ENCODE assay signal across 31 cellular contexts in the genomic region with DNA sequence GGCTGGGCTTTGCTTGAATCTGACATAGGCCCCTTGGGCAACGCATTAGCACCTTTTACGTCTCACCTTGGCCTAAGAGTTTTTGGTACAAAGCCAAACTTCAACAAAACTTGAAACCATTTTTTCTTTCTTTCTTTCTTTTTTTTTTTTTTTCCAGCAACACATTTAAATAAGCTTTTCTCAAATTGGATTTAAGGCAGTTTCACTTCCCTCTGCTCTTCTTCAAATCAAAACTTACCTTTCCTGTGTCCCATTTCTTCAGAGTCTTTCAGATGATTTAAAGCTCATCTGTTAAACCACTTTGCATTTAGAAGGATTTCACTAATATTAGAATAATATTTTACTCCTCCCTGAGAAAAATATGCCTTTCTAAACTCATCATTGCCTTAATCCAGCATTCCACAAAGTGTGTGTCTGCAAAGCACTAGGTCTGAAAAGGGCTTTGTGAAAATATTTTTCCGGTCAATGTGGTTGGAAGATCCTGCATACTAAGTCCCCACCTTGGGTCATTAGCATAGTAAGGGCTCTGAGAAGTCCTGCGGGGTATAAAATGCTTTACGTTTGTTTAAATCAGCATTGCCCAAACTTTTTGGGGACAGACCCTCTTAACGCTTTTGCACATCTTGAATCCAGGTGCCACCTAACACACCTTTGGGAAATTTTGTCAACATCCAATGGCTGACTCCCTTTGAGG.
DNase-seq lines count a peak whose midpoint lies in the region; ATAC-seq and TF ChIP-seq lines count a peak whose summit lies in the region.
"Had no signal": no experiment of that assay in that cellular context is flagged by ENCODE, and none has a peak within 500 bp of the region (broad histone marks: within the 10 kb centered on the region; RNA-seq: fewer than 3 reads in every experiment).

No MANE protein-coding gene starts in this region.

- 81 to 100% methylated on average over 2 to 6 of the region's 6 CpGs for WGBS in transverse colon (ENCODE audit: low coverage in 1 of 2), 2 donors

- H3K27ac Mint-ChIP-seq in activated naive CD8-positive, alpha-beta T cell treated with anti-CD3 and anti-CD28 coated beads, Interleukin-2, amount 50 U/mL, for 24 hours, result peak overlapping the region; percentile 39
- no peak overlapping the region for H3K27ac Mint-ChIP-seq in activated naive CD8-positive, alpha-beta T cell treated with anti-CD3 and anti-CD28 coated beads for 36 hours
- H3K27ac Mint-ChIP-seq in stimulated activated memory B cell treated with anti-CD40 and anti-IgM and Interleukin-4, amounts not matched to agents 10 μg/mL and 1 μg/mL and 100 μg/mL, for 72 hours, result peak overlapping the region; percentile 82
- H3K27ac Mint-ChIP-seq: activated CD4-positive, alpha-beta memory T cell treated with anti-CD3 and anti-CD28 coated beads for 36 hours; CD4-positive, alpha-beta T cell; effector memory CD8-positive, alpha-beta T cell; neural progenitor cell; T-helper 1 cell treated with Interleukin-12 subunit alpha and Interleukin-12 subunit beta and Interleukin-4 antibody, amounts not matched to agents 30 μg/mL and 1 μg/mL, for 36 hours had no signal

- peaks cover 6% of the 10 kb centered on the region for H3K27me3 Mint-ChIP-seq in activated naive CD8-positive, alpha-beta T cell treated with anti-CD3 and anti-CD28 coated beads, Interleukin-2, amount 50 U/mL, for 24 hours
- no peaks in the 10 kb centered on the region for H3K27me3 Mint-ChIP-seq in activated naive CD8-positive, alpha-beta T cell treated with anti-CD3 and anti-CD28 coated beads for 36 hours
- H3K27me3 Mint-ChIP-seq in stimulated activated memory B cell treated with anti-CD40 and anti-IgM and Interleukin-4, amounts not matched to agents 10 μg/mL and 1 μg/mL and 100 μg/mL, for 72 hours, result no peaks in the 10 kb centered on the region
- H3K27me3 Mint-ChIP-seq: CD4-positive, alpha-beta T cell had no signal

- H3K4me2 ChIP-seq in Karpas-422 (ENCODE audit: low read depth, low read length, poor library complexity, severe bottlenecking), result peak overlapping the region; percentile 85
- H3K4me2 ChIP-seq: neural progenitor cell had no signal

- no peaks in the 10 kb centered on the region for H3K79me2 ChIP-seq in Karpas-422 (ENCODE audit: low read length)

- H3K4me1 ChIP-seq in Karpas-422 (ENCODE audit: low read length) (peaks cover 45% of the 10 kb centered on the region), transverse colon (no peaks in the 10 kb centered on the region)
- H3K4me1 ChIP-seq: uterus had no signal

- TF ChIP-seq POLR2A in transverse colon (IDR thresholded peaks at IDR 0.05) (no peak), GM18505 (IDR thresholded peaks at IDR 0.05; ENCODE audit: borderline replicate concordance, extremely low read depth, insufficient read depth, insufficient read length) (no peak)

- TF ChIP-seq EP300 in transverse colon (IDR thresholded peaks at IDR 0.05; ENCODE audit: low read depth), result no peak

- no peak overlapping the region for H3K4me3 Mint-ChIP-seq in activated naive CD8-positive, alpha-beta T cell treated with anti-CD3 and anti-CD28 coated beads, Interleukin-2, amount 50 U/mL, for 24 hours
- no peak overlapping the region for H3K4me3 Mint-ChIP-seq in activated naive CD8-positive, alpha-beta T cell treated with anti-CD3 and anti-CD28 coated beads for 36 hours
- peak overlapping the region; percentile 71 for H3K4me3 Mint-ChIP-seq in stimulated activated memory B cell treated with anti-CD40 and anti-IgM and Interleukin-4, amounts not matched to agents 10 μg/mL and 1 μg/mL and 100 μg/mL, for 72 hours
- H3K4me3 Mint-ChIP-seq: activated CD4-positive, alpha-beta memory T cell treated with anti-CD3 and anti-CD28 coated beads for 36 hours; CD4-positive, alpha-beta T cell; effector memory CD8-positive, alpha-beta T cell; neural progenitor cell; T-helper 1 cell treated with Interleukin-12 subunit alpha and Interleukin-12 subunit beta and Interleukin-4 antibody, amounts not matched to agents 30 μg/mL and 1 μg/mL, for 36 hours had no signal

- H3K9me3 Mint-ChIP-seq in activated naive CD8-positive, alpha-beta T cell treated with anti-CD3 and anti-CD28 coated beads, Interleukin-2, amount 50 U/mL, for 24 hours, result no peaks in the 10 kb centered on the region
- no peaks in the 10 kb centered on the region for H3K9me3 Mint-ChIP-seq in activated naive CD8-positive, alpha-beta T cell treated with anti-CD3 and anti-CD28 coated beads for 36 hours
- no peaks in the 10 kb centered on the region for H3K9me3 Mint-ChIP-seq in stimulated activated memory B cell treated with anti-CD40 and anti-IgM and Interleukin-4, amounts not matched to agents 10 μg/mL and 1 μg/mL and 100 μg/mL, for 72 hours
- H3K9me3 Mint-ChIP-seq: activated CD4-positive, alpha-beta memory T cell treated with anti-CD3 and anti-CD28 coated beads for 36 hours; CD4-positive, alpha-beta T cell; effector memory CD8-positive, alpha-beta T cell had no signal

- H3K9ac ChIP-seq in Karpas-422 (ENCODE audit: low read length), result peak overlapping the region; percentile 44
- H3K9ac ChIP-seq: neural progenitor cell had no signal

- in situ Hi-C loops in transverse colon (cut with MboI; ENCODE audit: low pct_ligation_motif_present in 1 of 4, low pct_unique_long_range_greater_than_20kb in 1 of 4, low sequenced_read_pairs in 3 of 4), result no loop called here

- ATAC-seq in activated naive CD8-positive, alpha-beta T cell treated with anti-CD3 and anti-CD28 coated beads, Interleukin-2, amount 50 U/mL, for 24 hours, result no peak
- peak; percentile 21 for ATAC-seq in stimulated activated memory B cell treated with anti-CD40 and anti-IgM and Interleukin-4, amounts not matched to agents 10 μg/mL and 1 μg/mL and 100 μg/mL, for 72 hours
- ATAC-seq in GM18505 (IDR thresholded peaks at IDR 0.05; ENCODE audit: unreplicated experiment), result no peak
- ATAC-seq: effector memory CD8-positive, alpha-beta T cell; left lobe of liver had no signal

- DNase-seq in activated naive CD8-positive, alpha-beta T cell treated with anti-CD3 and anti-CD28 coated beads, Interleukin-2, amount 50 U/mL, for 24 hours, result no peak
- DNase-seq in activated naive CD8-positive, alpha-beta T cell treated with anti-CD3 and anti-CD28 coated beads for 36 hours, result no peak
- DNase-seq in Karpas-422 (peak; percentile 95), RPMI8226 (peak; percentile 90), transverse colon (no peak)
- DNase-seq in activated CD8-positive, alpha-beta memory T cell treated with anti-CD3 and anti-CD28 coated beads for 24 hours, result no peak
- DNase-seq: 8988T; activated CD4-positive, alpha-beta memory T cell treated with anti-CD3 and anti-CD28 coated beads for 36 hours; activated CD4-positive, alpha-beta T cell treated with anti-CD3 and anti-CD28 coated beads for 1 hour; activated CD8-positive, alpha-beta memory T cell treated with anti-CD3 and anti-CD28 coated beads, Interleukin-2, amount 50 U/mL, for 4 hours; activated naive CD4-positive, alpha-beta T cell; CD4-positive, alpha-beta T cell; central memory CD4-positive, alpha-beta T cell; effector memory CD8-positive, alpha-beta T cell; erythroblast; GF-D8; glutamatergic neuron; HCEC 1CT; mesenchymal stem cell; NCI-H1417 treated with DMSO at 0.1 percent for 48 hours; NCI-H2081; NCI-H345; stimulated activated naive CD4-positive, alpha-beta T cell treated with Interleukin-2 at 50 U/mL for 16 hours; uterus had no signal

- H3K27ac ChIP-seq in Karpas-422 (ENCODE audit: low read length) (peak overlapping the region; percentile 99), transverse colon (no peak overlapping the region)
- H3K27ac ChIP-seq: neural progenitor cell, skin epidermis, thoracic aorta, uterus had no signal

- H3K9me3 ChIP-seq in Karpas-422 (ENCODE audit: low read length) (no peaks in the 10 kb centered on the region), transverse colon (no peaks in the 10 kb centered on the region)
- H3K9me3 ChIP-seq: thoracic aorta, uterus had no signal

- H3K9me2 ChIP-seq in Karpas-422 (replicated peaks; ENCODE audit: insufficient read depth, low read length), result no peaks in the 10 kb centered on the region

- H2AFZ ChIP-seq in Karpas-422 (ENCODE audit: low read length), result no peak overlapping the region
- H2AFZ ChIP-seq: neural progenitor cell had no signal

- intact Hi-C loops in transverse colon (cut with DNase I; ENCODE audit: low total_unique reads), result no loop called here

- peak overlapping the region; percentile 37 for H3K4me3 ChIP-seq in Karpas-422 (ENCODE audit: low read length)
- no peak overlapping the region for H3K4me3 ChIP-seq in transverse colon
- H3K4me3 ChIP-seq: neural progenitor cell, skin epidermis, thoracic aorta, uterus had no signal

- no peaks in the 10 kb centered on the region for H3K36me3 Mint-ChIP-seq in activated naive CD8-positive, alpha-beta T cell treated with anti-CD3 and anti-CD28 coated beads, Interleukin-2, amount 50 U/mL, for 24 hours (ENCODE audit: low read depth)
- no peaks in the 10 kb centered on the region for H3K36me3 Mint-ChIP-seq in activated naive CD8-positive, alpha-beta T cell treated with anti-CD3 and anti-CD28 coated beads for 36 hours
- H3K36me3 Mint-ChIP-seq in stimulated activated memory B cell treated with anti-CD40 and anti-IgM and Interleukin-4, amounts not matched to agents 10 μg/mL and 1 μg/mL and 100 μg/mL, for 72 hours, result no peaks in the 10 kb centered on the region
- H3K36me3 Mint-ChIP-seq: activated CD4-positive, alpha-beta memory T cell treated with anti-CD3 and anti-CD28 coated beads for 36 hours; neural progenitor cell had no signal

- H3K4me1 Mint-ChIP-seq in activated naive CD8-positive, alpha-beta T cell treated with anti-CD3 and anti-CD28 coated beads, Interleukin-2, amount 50 U/mL, for 24 hours, result peaks cover 10% of the 10 kb centered on the region
- H3K4me1 Mint-ChIP-seq in activated naive CD8-positive, alpha-beta T cell treated with anti-CD3 and anti-CD28 coated beads for 36 hours, result peaks cover 6% of the 10 kb centered on the region
- peaks cover 28% of the 10 kb centered on the region for H3K4me1 Mint-ChIP-seq in stimulated activated memory B cell treated with anti-CD40 and anti-IgM and Interleukin-4, amounts not matched to agents 10 μg/mL and 1 μg/mL and 100 μg/mL, for 72 hours

- H3K27me3 ChIP-seq in Karpas-422 (ENCODE audit: low read length) (no peaks in the 10 kb centered on the region), transverse colon (no peaks in the 10 kb centered on the region)
- H3K27me3 ChIP-seq: neural progenitor cell, uterus had no signal

- H3K36me3 ChIP-seq in Karpas-422 (ENCODE audit: insufficient read depth, low read length), result no peaks in the 10 kb centered on the region
- H3K36me3 ChIP-seq in transverse colon, result no peaks in the 10 kb centered on the region
- H3K36me3 ChIP-seq: neural progenitor cell, thoracic aorta, uterus had no signal

- no peak for TF ChIP-seq CTCF in transverse colon (IDR thresholded peaks at IDR 0.05)

- no peaks in the 10 kb centered on the region for H4K20me1 ChIP-seq in Karpas-422 (ENCODE audit: insufficient read depth, low read depth, low read length)

Comparison
In these comparisons a context has a peak if more than half of its experiments do, and no peak if none do; other contexts are left out.
1. DNase-seq: peak in Karpas-422 (single experiment) and RPMI8226 (single experiment); none in activated naive CD8-positive, alpha-beta T cell treated with anti-CD3 and anti-CD28 coated beads, Interleukin-2, amount 50 U/mL, for 24 hours (single experiment), activated naive CD8-positive, alpha-beta T cell treated with anti-CD3 and anti-CD28 coated beads for 36 hours (single experiment), transverse colon (single experiment) and activated CD8-positive, alpha-beta memory T cell treated with anti-CD3 and anti-CD28 coated beads for 24 hours (single experiment).